ENCODE assay signal across 17 cellular contexts in genomic region chr3:107264888-107265287, GRCh38.
DNase-seq lines count a peak whose midpoint lies in the region; ATAC-seq, FAIRE-seq and TF ChIP-seq lines count a peak whose summit lies in the region.
"Had no signal": no experiment of that assay in that cellular context is flagged by ENCODE, and none has a peak within 500 bp of the region (broad histone marks: within the 10 kb centered on the region; RNA-seq: fewer than 3 reads in every experiment).

No MANE protein-coding gene starts in this region.

- no TSS peak for BruUV-seq in endothelial cell of umbilical vein (replicated peaks; lab: Mats Ljungman, UMichigan)

- no peak overlapping the region for H3K4me3 ChIP-seq in endothelial cell of umbilical vein (replicated peaks in 1 of 3; ENCODE audit: insufficient read depth in 1 of 3, low read depth in 1 of 3, low read length in 3 of 3)
- H3K4me3 ChIP-seq: SK-N-MC, upper lobe of left lung had no signal

- intact Hi-C loops in left ventricle myocardium superior (cut with micrococcal nuclease): no loop called here
- intact Hi-C loops in cardiac septum (cut with DNase I): no loop called here
- intact Hi-C loops in endothelial cell of umbilical vein (cut with micrococcal nuclease): no loop called here

- TF ChIP-seq CTCF in endothelial cell of umbilical vein (IDR thresholded peaks at IDR 0.05; ENCODE audit: extremely low read depth in 1 of 2, insufficient read depth in 1 of 2, low read depth in 1 of 2, low read length in 2 of 2): no peak

- DNase-seq in left ventricle myocardium superior (no peak), cardiac septum (ENCODE audit: low spot score) (no peak), endothelial cell of umbilical vein (ENCODE audit: low read depth, low spot score) (peak; percentile 7), midbrain (lab: John Stamatoyannopoulos, UW) (peak; percentile 25), ureter (ENCODE audit: low spot score) (peak; percentile 51), NCI-H226 (no peak), RCC 7860 (ENCODE audit: low spot score) (no peak)
- DNase-seq: activated B cell treated with CpG ODN at 0.5 μM for 24 hours; activated CD8-positive, alpha-beta memory T cell treated with anti-CD3 and anti-CD28 coated beads, Interleukin-2, amount 50 U/mL, for 48 hours; activated naive CD8-positive, alpha-beta T cell treated with anti-CD3 and anti-CD28 coated beads, Interleukin-2, amount 10 ng/mL, durations not matched to agents 7 days and 5 days; dermis blood vessel endothelial cell; foreskin fibroblast; NCI-H1694 treated with DMSO at 0.1 percent for 48 hours; nephron progenitor cell had no signal

- ATAC-seq in left ventricle myocardium superior: peak; percentile 35
- no peak for ATAC-seq in HG03045 (IDR thresholded peaks at IDR 0.05; ENCODE audit: unreplicated experiment)

- no peak for FAIRE-seq in endothelial cell of umbilical vein (lab: Jason Lieb, UNC)
- FAIRE-seq in RCC 7860 (lab: Jason Lieb, UNC): no peak

- H3K27me3 ChIP-seq in endothelial cell of umbilical vein (ENCODE audit: control insufficient read depth in 2 of 2, insufficient read depth in 2 of 2, low read length in 2 of 2): peaks cover 1 to 4% of the 10 kb centered on the region in 2 experiments
- H3K27me3 ChIP-seq: upper lobe of left lung had no signal

- no peaks in the 10 kb centered on the region for H3K36me3 ChIP-seq in endothelial cell of umbilical vein (ENCODE audit: control insufficient read depth in 2 of 2, extremely low read depth in 1 of 2, insufficient read depth in 2 of 2, low read length in 2 of 2)
- H3K36me3 ChIP-seq: upper lobe of left lung had no signal

- no peaks in the 10 kb centered on the region for H4K20me1 ChIP-seq in endothelial cell of umbilical vein (replicated peaks; ENCODE audit: control insufficient read depth, extremely low read depth, insufficient read depth, low read length)

- no peak overlapping the region for H3K9ac ChIP-seq in endothelial cell of umbilical vein (replicated peaks; ENCODE audit: extremely low read depth, insufficient read depth, low read length)

- H2AFZ ChIP-seq in endothelial cell of umbilical vein (ENCODE audit: low read depth, low read length): peak overlapping the region; percentile 35

- no peak overlapping the region for H3K27ac ChIP-seq in endothelial cell of umbilical vein (ENCODE audit: insufficient read depth, low read depth, low read length)
- H3K27ac ChIP-seq: SK-N-MC had no signal

- H3K4me2 ChIP-seq in endothelial cell of umbilical vein (ENCODE audit: insufficient read depth, low read length): no peak overlapping the region

- no peaks in the 10 kb centered on the region for H3K9me3 ChIP-seq in endothelial cell of umbilical vein (replicated peaks; ENCODE audit: control insufficient read depth, insufficient read depth, low read length)
- H3K9me3 ChIP-seq: upper lobe of left lung had no signal

- H3K4me1 ChIP-seq in endothelial cell of umbilical vein (ENCODE audit: control insufficient read depth, extremely low read depth, insufficient read depth, low read length): no peaks in the 10 kb centered on the region

- CTCF ChIA-PET in endothelial cell of umbilical vein (lab: Charles Lee): interaction anchor here (1.0 kb wide), 1 partner anchor 156 kb away, joined by 3 read pairs; no protein-coding TSS in a partner anchor

- TF ChIP-seq POLR2A in endothelial cell of umbilical vein (IDR thresholded peaks at IDR 0.05; ENCODE audit: low read depth, low read length): no peak

- dilution Hi-C loops in endothelial cell of umbilical vein (cut with MboI; ENCODE audit: extremely low pct_ligation_motif_present, low sequenced_read_pairs): no loop called here

- no peaks in the 10 kb centered on the region for H3K79me2 ChIP-seq in endothelial cell of umbilical vein (ENCODE audit: control insufficient read depth, insufficient read depth, low read length)

- H3K9me1 ChIP-seq in endothelial cell of umbilical vein (replicated peaks; ENCODE audit: control insufficient read depth, extremely low read depth, insufficient read depth, low read length): no peaks in the 10 kb centered on the region

- POLR2A ChIA-PET in endothelial cell of umbilical vein (lab: Charles Lee): no interaction called here

TF ChIP-seq in endothelial cell of umbilical vein, 7 proteins besides CTCF, POLR2A, EP300 and RAD21:
- no peak for TF ChIP-seq FOS (IDR thresholded peaks at IDR 0.05; ENCODE audit: borderline replicate concordance, insufficient read depth, low read length)
- no peak for TF ChIP-seq JUN (IDR thresholded peaks at IDR 0.05; ENCODE audit: borderline replicate concordance, insufficient read depth, insufficient read length, low read depth)
- no peak for TF ChIP-seq MAX (IDR thresholded peaks at IDR 0.05; ENCODE audit: insufficient read depth, insufficient read length)
- TF ChIP-seq POLR2AphosphoS5 (IDR thresholded peaks at IDR 0.05; ENCODE audit: insufficient read depth, low read depth, low read length): no peak
- TF ChIP-seq GATA2 (IDR thresholded peaks at IDR 0.05; ENCODE audit: insufficient read depth, insufficient read length, low read depth, low read length): no peak
- no peak for TF ChIP-seq MYC (IDR thresholded peaks at IDR 0.05; ENCODE audit: low read depth, low read length)
- TF ChIP-seq EZH2 (IDR thresholded peaks at IDR 0.05; ENCODE audit: borderline replicate concordance, low read depth, low read length, severe bottlenecking): no peak

Comparison
In these comparisons a context has a peak if more than half of its experiments do, and no peak if none do; other contexts are left out.
1. DNase-seq: peak in endothelial cell of umbilical vein (single experiment), midbrain (single experiment) and ureter (single experiment); none in left ventricle myocardium superior (single experiment), cardiac septum (single experiment), NCI-H226 (single experiment) and RCC 7860 (single experiment).